ENCODE assay signal across 8 cellular contexts in genomic region chr6:4134841-4135664, GRCh38. TPM values are rescaled to one million over a fixed set of nuclear protein-coding genes. Genes with fewer than 3 reads are reported as not detected.
DNase-seq lines count a peak whose midpoint lies in the region; TF ChIP-seq lines count a peak whose summit lies in the region.

ECI2 (minus strand) TSS chr6:4135575; CDS start chr6:4135560, 15 bp downstream.

- peaks cover 8 to 53% (median 33%) of the 10 kb centered on the region in 6 donors for H3K4me1 ChIP-seq in spleen

- peaks cover 4 to 18% (median 9%) of the 10 kb centered on the region in 3 donors for H3K36me3 Mint-ChIP-seq in immature natural killer cell

- H3K27me3 ChIP-seq in MG63: no peaks in the 10 kb centered on the region
- no peaks in the 10 kb centered on the region for H3K27me3 ChIP-seq in spleen (replicated peaks in 1 of 7)

- peak within 1 kb of the TSS; percentile 95 for H3K27ac ChIP-seq in caudate nucleus (ENCODE audit: low read depth, low read length)
- peak within 1 kb of the TSS; percentile 79 to 93 (median 90) for H3K27ac ChIP-seq in spleen

- H3K9me3 ChIP-seq in MG63 (no peaks in the 10 kb centered on the region), spleen (peaks cover 0 to 6% (median 0%) of the 10 kb centered on the region in 8 donors)

- H3K4me1 Mint-ChIP-seq in immature natural killer cell: peaks cover 23 to 31% of the 10 kb centered on the region in 2 donors

- peaks cover 1 to 8% (median 3%) of the 10 kb centered on the region in 3 donors for H3K27me3 Mint-ChIP-seq in immature natural killer cell (ENCODE audit: low read depth in 3 of 3)

- WGBS in spleen, 5 donors: 1% methylated on average over 17 to 66 of the region's 66 CpGs

- no peaks in the 10 kb centered on the region for H3K9me3 Mint-ChIP-seq in immature natural killer cell

- H3K36me3 ChIP-seq in MG63 (peaks cover 7% of the 10 kb centered on the region), spleen (peaks cover 0 to 34% (median 17%) of the 10 kb centered on the region in 6 donors)

- TF ChIP-seq POLR2A in spleen (IDR thresholded peaks at IDR 0.05): no peak

- intact Hi-C loops in spleen (cut with DNase I; ENCODE audit: low total_unique reads): loop anchor here (10.0 kb wide), 1 partner anchor 110 kb away; a partner anchor contains a TSS

- H3K4me3 Mint-ChIP-seq in immature natural killer cell: peak within 1 kb of the TSS; percentile 85 to 92 (median 87)

- DNase-seq in GM10266 (ENCODE audit: extremely low spot score) (peak; percentile 55), HCEC 1CT (peak; percentile 73), MG63 (peak; percentile 64), T1000 (lab: John Stamatoyannopoulos, UW) (peak; percentile 58), caudate nucleus (lab: John Stamatoyannopoulos, UW) (peak in 23 of 61 donors; percentile 41 to 83 (median 66)), immature natural killer cell (peak; percentile 69 to 76 (median 76)), spleen (peak; percentile 96)
- no peak for DNase-seq in NK-92 treated with Interleukin-12 subunit alpha and Interleukin-12 subunit beta, amount 100 ng/mL, for 24 hours (lab: John Stamatoyannopoulos, UW)

- TF ChIP-seq CTCF in GM10266 (IDR thresholded peaks at IDR 0.05; ENCODE audit: control insufficient read depth, insufficient read depth, low read depth, missing control alignments): no peak
- peak in 1 of 11 experiments; percentile 14 for TF ChIP-seq CTCF in spleen (IDR thresholded peaks at IDR 0.05 in 8 of 11, conservative IDR thresholded peaks at IDR 0.05 in 3 of 11)

- H3K4me3 ChIP-seq in MG63 (peak within 1 kb of the TSS; percentile 77), spleen (peak within 1 kb of the TSS; percentile 63 to 89 (median 82))

- H3K27ac Mint-ChIP-seq in immature natural killer cell: peak within 1 kb of the TSS; percentile 59 to 92 (median 90)

RNA-seq across cellular contexts. Expression of gene ECI2, which starts in this region (rescaled TPM):
- 45.9 and 64.2 TPM in 2 replicates for total RNA-seq in MG63 (2014; rRNA removed; shearing (Covaris generic); ENCODE audit: low replicate concordance)
- polyA plus RNA-seq in immature natural killer cell (10 to 100 TPM; 37.0 to 61.3 (median 43.3) TPM), spleen (10 to 100 TPM; 25.9 to 34.9 (median 26.1) TPM)
- total RNA-seq in spleen: 10 to 100 TPM; 29.3 to 61.0 (median 34.8) TPM
